8 cellular contexts compared by ENCODE assay signal in the genomic region with DNA sequence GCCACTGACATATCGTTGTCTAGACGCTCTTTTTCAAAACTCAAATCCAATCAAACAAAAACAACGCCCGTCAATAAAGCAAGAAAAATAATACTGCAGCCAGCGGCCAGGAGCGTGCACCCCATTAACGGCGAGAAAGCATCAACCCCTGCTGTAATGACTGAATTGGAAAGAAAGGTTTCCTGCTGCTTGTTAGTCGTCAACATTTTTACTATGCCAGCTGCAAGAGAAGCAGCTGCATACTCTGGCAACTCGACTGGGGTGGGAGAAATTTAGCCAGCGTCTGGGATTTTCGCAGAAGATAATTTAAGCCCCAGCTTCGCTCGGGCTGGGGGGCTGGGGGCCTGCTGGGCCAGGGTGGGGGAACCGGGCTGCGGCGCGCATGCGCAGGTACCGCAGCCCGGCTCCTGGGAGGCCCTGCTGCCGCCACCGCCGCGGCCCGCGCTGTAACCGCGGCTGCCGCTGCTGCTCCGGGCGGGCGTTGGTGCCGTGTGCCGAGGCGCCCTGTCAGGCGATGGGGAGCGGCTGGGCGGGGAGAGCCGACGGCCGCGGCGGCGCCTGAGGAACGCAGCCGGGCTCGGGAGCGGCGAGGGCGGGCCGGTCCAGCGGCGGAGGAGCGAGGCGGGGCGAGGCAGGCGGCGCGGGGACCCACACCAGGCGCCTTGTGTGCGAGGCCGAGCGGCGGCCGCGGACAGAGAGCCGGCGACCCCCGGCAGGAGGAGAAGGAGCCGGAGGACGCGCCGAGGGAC. TPM values are rescaled to one million over a fixed set of nuclear protein-coding genes. Genes with fewer than 3 reads are reported as not detected.
DNase-seq lines count a peak whose midpoint lies in the region; ATAC-seq lines count a peak whose summit lies in the region.

No MANE protein-coding gene starts in this region.

- peaks cover 3% of the 10 kb centered on the region for H3K36me3 Mint-ChIP-seq in activated CD4-positive, alpha-beta memory T cell treated with anti-CD3 and anti-CD28 coated beads, Interleukin-2, amount 10 ng/mL, durations not matched to agents 7 days and 5 days (ENCODE audit: low read depth)

- no peaks in the 10 kb centered on the region for H3K27me3 Mint-ChIP-seq in activated CD4-positive, alpha-beta memory T cell treated with anti-CD3 and anti-CD28 coated beads, Interleukin-2, amount 10 ng/mL, durations not matched to agents 7 days and 5 days

- peak overlapping the region; percentile 96 for H3K4me3 Mint-ChIP-seq in activated CD4-positive, alpha-beta memory T cell treated with anti-CD3 and anti-CD28 coated beads, Interleukin-2, amount 10 ng/mL, durations not matched to agents 7 days and 5 days

- peak overlapping the region; percentile 85 to 97 (median 92) for H3K4me3 ChIP-seq in BLaER1 treated with 17β-estradiol and CSF1 and Interleukin-3, amounts not matched to agents 10 nM and 100 nM

- H3K27ac Mint-ChIP-seq in activated CD4-positive, alpha-beta memory T cell treated with anti-CD3 and anti-CD28 coated beads, Interleukin-2, amount 10 ng/mL, durations not matched to agents 7 days and 5 days = peak overlapping the region; percentile 94

- peak overlapping the region; percentile 80 to 92 (median 88) for H3K27ac ChIP-seq in BLaER1 treated with 17β-estradiol and CSF1 and Interleukin-3, amounts not matched to agents 10 nM and 100 nM

- H3K9ac ChIP-seq in BLaER1 treated with 17β-estradiol and CSF1 and Interleukin-3, amounts not matched to agents 10 nM and 100 nM = peak overlapping the region; percentile 89 to 94 (median 92)

- peak; percentile 84 for DNase-seq in NCI-H748 (lab: John Stamatoyannopoulos, UW; ENCODE audit: unreplicated experiment)
- peak; percentile 72 for DNase-seq in activated CD4-positive, alpha-beta memory T cell treated with anti-CD3 and anti-CD28 coated beads, Interleukin-2, amount 10 ng/mL, durations not matched to agents 7 days and 5 days
- DNase-seq in effector CD4-positive, alpha-beta T cell = peak; percentile 56
- DNase-seq in medulla oblongata (ENCODE audit: extremely low spot score) = peak; percentile 73
- peak; percentile 43 to 61 (median 50) for DNase-seq in stimulated activated CD4-positive, alpha-beta T cell treated with anti-CD3 and anti-CD28 coated beads, TNF-alpha, amount 100 ng/mL, for 4 hours (ENCODE audit: low read depth in 3 of 3)

- peaks cover 31% of the 10 kb centered on the region for H3K4me1 Mint-ChIP-seq in activated CD4-positive, alpha-beta memory T cell treated with anti-CD3 and anti-CD28 coated beads, Interleukin-2, amount 10 ng/mL, durations not matched to agents 7 days and 5 days

- POLR2A ChIA-PET in activated CD4-positive, alpha-beta memory T cell treated with anti-CD3 and anti-CD28 coated beads, Interleukin-2, amount 10 ng/mL, durations not matched to agents 7 days and 5 days (lab: Charles Lee) = interaction anchor here (1.0 to 3.5 kb wide), 6 partner anchors 9 to 1239 kb away, joined by 3 to 16 read pairs (median 4); partner anchors contain the start of gene SHPRH

- CTCF ChIA-PET in activated CD4-positive, alpha-beta memory T cell treated with anti-CD3 and anti-CD28 coated beads, Interleukin-2, amount 10 ng/mL, durations not matched to agents 7 days and 5 days (lab: Charles Lee) = no interaction called here

- H4K20me1 ChIP-seq in BLaER1 treated with 17β-estradiol and CSF1 and Interleukin-3, amounts not matched to agents 10 nM and 100 nM = peaks cover 0 to 21% (median 11%) of the 10 kb centered on the region in 11 experiments; a peak in 10 of 22 replicates

- no peaks in the 10 kb centered on the region for H3K9me3 ChIP-seq in BLaER1 treated with 17β-estradiol and CSF1 and Interleukin-3, amounts not matched to agents 10 nM and 100 nM (replicated peaks in 1 of 11)

- no peaks in the 10 kb centered on the region for H3K36me3 ChIP-seq in BLaER1 treated with 17β-estradiol and CSF1 and Interleukin-3, amounts not matched to agents 10 nM and 100 nM

- peaks cover 7 to 26% (median 20%) of the 10 kb centered on the region in 10 experiments; a peak in 19 of 20 replicates for H3K4me1 ChIP-seq in BLaER1 treated with 17β-estradiol and CSF1 and Interleukin-3, amounts not matched to agents 10 nM and 100 nM

- ATAC-seq in GM19324 (IDR thresholded peaks at IDR 0.05; ENCODE audit: low FRiP score, unreplicated experiment) (peak; percentile 65), HG03457 (IDR thresholded peaks at IDR 0.05; ENCODE audit: unreplicated experiment) (peak; percentile 48)

- no peaks in the 10 kb centered on the region for H3K27me3 ChIP-seq in BLaER1 treated with 17β-estradiol and CSF1 and Interleukin-3, amounts not matched to agents 10 nM and 100 nM

- no peaks in the 10 kb centered on the region for H3K9me3 Mint-ChIP-seq in activated CD4-positive, alpha-beta memory T cell treated with anti-CD3 and anti-CD28 coated beads, Interleukin-2, amount 10 ng/mL, durations not matched to agents 7 days and 5 days

- peak overlapping the region; percentile 85 to 98 (median 92) for H3K4me2 ChIP-seq in BLaER1 treated with 17β-estradiol and CSF1 and Interleukin-3, amounts not matched to agents 10 nM and 100 nM

RNA-seq across cellular contexts. Expression of gene STXBP5, which starts 0.7 kb away (rescaled TPM):
- 10 to 100 TPM; 16.7 to 17.2 TPM for total RNA-seq in activated CD4-positive, alpha-beta memory T cell treated with anti-CD3 and anti-CD28 coated beads, Interleukin-2, amount 10 ng/mL, durations not matched to agents 7 days and 5 days

Comparison
In these comparisons a context has a peak if more than half of its experiments do, and no peak if none do; other contexts are left out.
1. Peak in every context shown above with its lines: DNase-seq, ATAC-seq, H3K4me3 ChIP-seq and H3K27ac ChIP-seq.